Comparison of ENCODE assay signal across 2 cellular contexts in genomic region chr10:97270523-97271154, GRCh38.
TF ChIP-seq lines count a peak whose summit lies in the region.

No MANE protein-coding gene starts in this region.

TF ChIP-seq in HCT116, 20 proteins besides CTCF, POLR2A, EP300 and RAD21:
- no peak for TF ChIP-seq TCF7L2 (IDR thresholded peaks at IDR 0.05; ENCODE audit: borderline replicate concordance, extremely low read depth, insufficient read depth, insufficient read length)
- TF ChIP-seq EZH2phosphoT487 (IDR thresholded peaks at IDR 0.05; ENCODE audit: borderline replicate concordance) = no peak
- TF ChIP-seq SP1 (IDR thresholded peaks at IDR 0.05; ENCODE audit: low read depth) = no peak
- TF ChIP-seq POLR2AphosphoS5 (IDR thresholded peaks at IDR 0.05; ENCODE audit: low read depth, low read length) = no peak
- no peak for TF ChIP-seq ZNF274 (IDR thresholded peaks at IDR 0.05; ENCODE audit: low read depth, low read length)
- no peak for TF ChIP-seq CBX3 (IDR thresholded peaks at IDR 0.05; ENCODE audit: low read depth)
- TF ChIP-seq REST (IDR thresholded peaks at IDR 0.05; ENCODE audit: low read depth) = no peak
- TF ChIP-seq SRF (IDR thresholded peaks at IDR 0.05; ENCODE audit: low read depth) = no peak
- no peak for TF ChIP-seq ELF1 (IDR thresholded peaks at IDR 0.05; ENCODE audit: borderline replicate concordance, low read depth)
- no peak for TF ChIP-seq ZBTB33 (IDR thresholded peaks at IDR 0.05; ENCODE audit: extremely low read depth, insufficient replicate concordance, low read length)
- no peak for TF ChIP-seq JUND (IDR thresholded peaks at IDR 0.05)
- TF ChIP-seq ZFX (IDR thresholded peaks at IDR 0.05) = no peak
- TF ChIP-seq EGR1 (IDR thresholded peaks at IDR 0.05; ENCODE audit: low read depth) = no peak
- no peak for TF ChIP-seq EZH2 (IDR thresholded peaks at IDR 0.05)
- TF ChIP-seq CEBPB (IDR thresholded peaks at IDR 0.05; ENCODE audit: low read depth) = no peak
- no peak for TF ChIP-seq YY1 (IDR thresholded peaks at IDR 0.05; ENCODE audit: extremely low read depth, insufficient replicate concordance, low read depth, low read length)
- TF ChIP-seq SIN3A (IDR thresholded peaks at IDR 0.05; ENCODE audit: low read depth) = no peak
- TF ChIP-seq FOSL1 (IDR thresholded peaks at IDR 0.05; ENCODE audit: low read depth) = no peak
TF ChIP-seq in HCT116: peak in this region for 0.

TF ChIP-seq in K562, 482 proteins besides CTCF, POLR2A, EP300 and RAD21:
- no peak for TF ChIP-seq TSHZ1 (CRISPR knock-in tag; IDR thresholded peaks at IDR 0.05)
- TF ChIP-seq MEF2A (IDR thresholded peaks at IDR 0.05; ENCODE audit: control insufficient read depth, low read depth, low read length) = no peak
- no peak for TF ChIP-seq SPI1 (IDR thresholded peaks at IDR 0.05; ENCODE audit: borderline replicate concordance, low read depth, low read length)
- TF ChIP-seq E2F8 (IDR thresholded peaks at IDR 0.05; ENCODE audit: low read depth, partially characterized antibody) = no peak
- no peak for TF ChIP-seq MLX (CRISPR knock-in tag; conservative IDR thresholded peaks at IDR 0.05)
- no peak for TF ChIP-seq HIVEP1 (CRISPR knock-in tag; IDR thresholded peaks at IDR 0.05)
- TF ChIP-seq FUS (optimal IDR thresholded peaks at IDR 0.05; ENCODE audit: low read depth, low read length) = no peak
- peak; percentile 41 to 58; a peak in 2 of 4 replicates for TF ChIP-seq TRIM24 (IDR thresholded peaks at IDR 0.05)
- 0 out of 3 replicates have a peak, but pooled peaks of 1 of the 2 experiments have one; percentile 29 for TF ChIP-seq CBX3 (IDR thresholded peaks at IDR 0.05; ENCODE audit: borderline replicate concordance in 1 of 2, low read length in 2 of 2)
- TF ChIP-seq PTRF (tag; IDR thresholded peaks at IDR 0.05) = no peak
- no peak for TF ChIP-seq THRA (IDR thresholded peaks at IDR 0.05)
